In the genomic region with DNA sequence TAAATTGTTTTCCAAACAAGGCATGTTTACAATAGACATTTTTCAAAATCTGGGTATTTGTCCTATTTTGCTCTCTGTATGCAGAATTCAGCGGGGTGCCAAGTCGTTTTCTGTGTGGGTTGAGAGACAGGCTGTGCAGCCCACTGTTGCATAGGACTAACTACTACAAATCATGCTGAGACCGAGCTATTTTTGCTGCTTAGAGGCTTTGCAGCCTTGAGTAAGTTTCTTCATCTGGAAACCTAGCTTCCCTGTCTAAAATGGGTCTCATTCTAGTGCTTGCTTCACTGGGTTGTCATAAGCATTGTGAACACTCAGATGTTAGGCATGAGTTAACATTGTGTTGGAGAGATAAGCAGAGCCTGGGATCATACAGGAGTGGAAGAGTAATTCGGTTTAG, we compare ENCODE assay signal across 7 cellular contexts. TPM values are rescaled to one million over a fixed set of nuclear protein-coding genes. Genes with fewer than 3 reads are reported as not detected.
DNase-seq lines count a peak whose midpoint lies in the region; ATAC-seq and TF ChIP-seq lines count a peak whose summit lies in the region.

No MANE protein-coding gene starts in this region.

- H3K27ac ChIP-seq in RWPE2 (ENCODE audit: poor library complexity, severe bottlenecking): no peak overlapping the region
- H3K27ac ChIP-seq in epithelial cell of prostate: peak overlapping the region; percentile 68
- no peak overlapping the region for H3K27ac ChIP-seq in ovary

- no peak for TF ChIP-seq CTCF in RWPE2 (IDR thresholded peaks at IDR 0.05; ENCODE audit: poor library complexity, severe bottlenecking)
- TF ChIP-seq CTCF in ovary (IDR thresholded peaks at IDR 0.05): no peak

- H3K36me3 ChIP-seq in H7 (replicated peaks; ENCODE audit: control insufficient read depth, insufficient read depth, low read length) (no peaks in the 10 kb centered on the region), RWPE2 (ENCODE audit: low read depth) (no peaks in the 10 kb centered on the region), ovary (no peaks in the 10 kb centered on the region)

- H3K9me3 ChIP-seq in RWPE2 (ENCODE audit: severe bottlenecking) (no peaks in the 10 kb centered on the region), ovary (no peaks in the 10 kb centered on the region)

- peaks cover 6% of the 10 kb centered on the region for H3K4me1 ChIP-seq in RWPE2 (ENCODE audit: insufficient read depth, poor library complexity, severe bottlenecking)
- no peaks in the 10 kb centered on the region for H3K4me1 ChIP-seq in ovary (ENCODE audit: insufficient read depth)

- TF ChIP-seq POLR2A in ovary (IDR thresholded peaks at IDR 0.05): no peak

- no peak for TF ChIP-seq EP300 in ovary (IDR thresholded peaks at IDR 0.05)

- WGBS in ovary, 3 donors: 13 to 21% (median 19%) methylated on average over 4 of the region's 4 CpGs

- H3K4me3 ChIP-seq in H7 (ENCODE audit: insufficient read depth, low read depth, low read length) (0 out of 2 replicates have a peak overlapping the region, but pooled peaks have one; percentile 6), RWPE2 (ENCODE audit: severe bottlenecking) (peak overlapping the region; percentile 54), ovary (peak overlapping the region; percentile 97)

- intact Hi-C loops in ovary (cut with DNase I) (no loop called here), posterior vena cava (cut with DNase I) (no loop called here)

- no peaks in the 10 kb centered on the region for H3K27me3 ChIP-seq in H7 (ENCODE audit: control insufficient read depth, insufficient read depth, low read length)
- H3K27me3 ChIP-seq in RWPE2 (ENCODE audit: insufficient read depth, poor library complexity, severe bottlenecking): no peaks in the 10 kb centered on the region
- H3K27me3 ChIP-seq in ovary: no peaks in the 10 kb centered on the region

- DNase-seq in H7: no peak
- no peak for DNase-seq in RWPE2 (ENCODE audit: low spot score)
- no peak for DNase-seq in epithelial cell of prostate (ENCODE audit: low read depth, low spot score)
- no peak for DNase-seq in ovary
- DNase-seq in posterior vena cava (ENCODE audit: low spot score): no peak

- ATAC-seq in RWPE2 (ENCODE audit: low read depth) (no peak), GM18909 (IDR thresholded peaks at IDR 0.05; ENCODE audit: poor library complexity, unreplicated experiment) (no peak), GM21447 (IDR thresholded peaks at IDR 0.05; ENCODE audit: unreplicated experiment) (no peak)

RNA-seq across cellular contexts. Expression of gene PRPSAP2, which starts 1.3 kb away (rescaled TPM):
- total RNA-seq in H7 (2014; rRNA removed; shearing (Covaris generic)): 62.9 and 68.6 TPM in 2 replicates
- 10 to 100 TPM; 28.8 to 44.7 (median 36.4) TPM for total RNA-seq in ovary
- polyA plus RNA-seq in ovary: 10 to 100 TPM; 25.2 to 35.4 TPM
- total RNA-seq in posterior vena cava: 10 to 100 TPM; 21.1 to 21.5 TPM

Comparison
In these comparisons a context has a peak if more than half of its experiments do, and no peak if none do; other contexts are left out.
1. H3K4me3 ChIP-seq: peak in every context shown above with its lines; median percentile 97 in ovary; 54 in RWPE2; 6 in H7.